14 cellular contexts compared by ENCODE assay signal in genomic region chr19:50327461-50328256, GRCh38. TPM values are rescaled to one million over a fixed set of nuclear protein-coding genes. Genes with fewer than 3 reads are reported as not detected.
DNase-seq lines count a peak whose midpoint lies in the region; ATAC-seq, FAIRE-seq and TF ChIP-seq lines count a peak whose summit lies in the region.
"Had no signal": no experiment of that assay in that cellular context is flagged by ENCODE, and none has a peak within 500 bp of the region (broad histone marks: within the 10 kb centered on the region; RNA-seq: fewer than 3 reads in every experiment).

No MANE protein-coding gene starts in this region.

- POLR2A ChIA-PET in activated CD4-positive, alpha-beta memory T cell treated with anti-CD3 and anti-CD28 coated beads for 36 hours (lab: Charles Lee), result no interaction called here
- POLR2A ChIA-PET in HepG2 (lab: Yijun Ruan, JAX), result interaction anchor here (1.5 kb wide), 1 partner anchor 52 kb away, joined by 8 read pairs; no protein-coding TSS in a partner anchor

- TF ChIP-seq POLR2A in HepG2 (IDR thresholded peaks at IDR 0.05; ENCODE audit: insufficient read depth in 1 of 2, low read depth in 2 of 2, low read length in 2 of 2), result no peak
- no peak for TF ChIP-seq POLR2A in gastroesophageal sphincter (IDR thresholded peaks at IDR 0.05)

- no peak for FAIRE-seq in HepG2 (lab: Jason Lieb, UNC)
- FAIRE-seq: islet of Langerhans had no signal

- H3K4me3 ChIP-seq in HepG2 (replicated peaks in 1 of 3; ENCODE audit: insufficient read depth in 1 of 3, low read depth in 2 of 3, low read length in 3 of 3) (peak overlapping the region; percentile 12 to 50 (median 29); a peak in 5 of 6 replicates), upper lobe of right lung (peak overlapping the region; percentile 14), gastroesophageal sphincter (peak overlapping the region in 1 of 2 donors; percentile 49)
- H3K4me3 ChIP-seq: SJSA1 had no signal

- BruUV-seq in HepG2 (replicated peaks; lab: Mats Ljungman, UMichigan), result no TSS peak

- no peak overlapping the region for H2AFZ ChIP-seq in HepG2 (ENCODE audit: low read length)

- WGBS in HepG2 (ENCODE audit: low lambda C conversion rate), result 17% methylated on average over 15 of the region's 25 CpGs
- 13 to 20% methylated on average over 12 to 14 of the region's 25 CpGs for WGBS in gastroesophageal sphincter (ENCODE audit: low coverage in 1 of 2), 2 donors

- TF ChIP-seq EP300 in HepG2 (IDR thresholded peaks at IDR 0.05; ENCODE audit: low read depth in 2 of 2, low read length in 2 of 2) (no peak), HepG2 (CRISPR knock-in tag; IDR thresholded peaks at IDR 0.05; ENCODE audit: borderline replicate concordance) (no peak), gastroesophageal sphincter (IDR thresholded peaks at IDR 0.05) (no peak)

- H3K4me1 ChIP-seq in HepG2 (ENCODE audit: insufficient read depth, low read length) (peaks cover 62% of the 10 kb centered on the region), upper lobe of right lung (peaks cover 25% of the 10 kb centered on the region), gastroesophageal sphincter (peaks cover 0 to 65% (median 25%) of the 10 kb centered on the region in 3 donors)

- H3K9me3 Mint-ChIP-seq in activated naive CD4-positive, alpha-beta T cell treated with anti-CD3 and anti-CD28 coated beads, Interleukin-2, amount 10 ng/mL, durations not matched to agents 7 days and 5 days, result peaks cover 8% of the 10 kb centered on the region
- H3K9me3 Mint-ChIP-seq in activated naive CD4-positive, alpha-beta T cell treated with anti-CD3 and anti-CD28 coated beads, Interleukin-2, amount 50 U/mL, for 72 hours, result peaks cover 0 to 9% of the 10 kb centered on the region in 2 donors
- H3K9me3 Mint-ChIP-seq in activated CD4-positive, alpha-beta memory T cell treated with anti-CD3 and anti-CD28 coated beads for 36 hours, result no peaks in the 10 kb centered on the region

- no peaks in the 10 kb centered on the region for H3K79me2 ChIP-seq in HepG2 (ENCODE audit: insufficient read depth, low read length)

- peaks cover 0 to 3% of the 10 kb centered on the region in 2 experiments; a peak in 2 of 5 replicates for H3K36me3 ChIP-seq in HepG2 (replicated peaks in 1 of 2; ENCODE audit: control insufficient read depth in 1 of 2, insufficient read depth in 2 of 2, low read length in 2 of 2)
- no peaks in the 10 kb centered on the region for H3K36me3 ChIP-seq in upper lobe of right lung
- no peaks in the 10 kb centered on the region for H3K36me3 ChIP-seq in gastroesophageal sphincter
- H3K36me3 ChIP-seq: SJSA1 had no signal

- no peak overlapping the region for H3K27ac ChIP-seq in HepG2 (ENCODE audit: extremely low read length, insufficient read depth, low read length)
- H3K27ac ChIP-seq in upper lobe of right lung, result no peak overlapping the region
- no peak overlapping the region for H3K27ac ChIP-seq in gastroesophageal sphincter
- H3K27ac ChIP-seq: SJSA1 had no signal

- intact Hi-C loops in activated CD4-positive, alpha-beta memory T cell treated with anti-CD3 and anti-CD28 coated beads for 36 hours (cut with micrococcal nuclease), result loop anchor here (2.0 to 10.0 kb wide), 4 partner anchors 35 to 650 kb away; partner anchors contain the start of genes PRMT1, VRK3 and ZNF473
- intact Hi-C loops in HepG2 (cut with micrococcal nuclease; ENCODE audit: unreplicated experiment) (loop anchor here (5.0 kb wide), 1 partner anchor 65 kb away; no protein-coding TSS in a partner anchor), upper lobe of right lung (cut with DNase I) (no loop called here)

- H3K36me3 Mint-ChIP-seq in activated naive CD4-positive, alpha-beta T cell treated with anti-CD3 and anti-CD28 coated beads, Interleukin-2, amount 10 ng/mL, durations not matched to agents 7 days and 5 days, result peaks cover 19% of the 10 kb centered on the region
- peaks cover 26 to 38% of the 10 kb centered on the region in 2 donors for H3K36me3 Mint-ChIP-seq in activated naive CD4-positive, alpha-beta T cell treated with anti-CD3 and anti-CD28 coated beads, Interleukin-2, amount 50 U/mL, for 72 hours
- H3K36me3 Mint-ChIP-seq in activated CD4-positive, alpha-beta memory T cell treated with anti-CD3 and anti-CD28 coated beads for 36 hours, result peaks cover 20% of the 10 kb centered on the region

- TF ChIP-seq RAD21 in HepG2 (CRISPR knock-in tag; IDR thresholded peaks at IDR 0.05), result no peak

- H3K4me1 Mint-ChIP-seq in activated naive CD4-positive, alpha-beta T cell treated with anti-CD3 and anti-CD28 coated beads, Interleukin-2, amount 10 ng/mL, durations not matched to agents 7 days and 5 days, result peaks cover 62% of the 10 kb centered on the region
- H3K4me1 Mint-ChIP-seq in activated CD4-positive, alpha-beta memory T cell treated with anti-CD3 and anti-CD28 coated beads for 36 hours (ENCODE audit: low read depth), result peaks cover 53% of the 10 kb centered on the region

- no peak for TF ChIP-seq CTCF in HepG2 (CRISPR knock-in tag; IDR thresholded peaks at IDR 0.05)
- no peak for TF ChIP-seq CTCF in upper lobe of right lung (IDR thresholded peaks at IDR 0.05)
- no peak for TF ChIP-seq CTCF in gastroesophageal sphincter (IDR thresholded peaks at IDR 0.05)

- peak overlapping the region; percentile 46; the same call in 1 of the 2 replicates for H3K9ac ChIP-seq in HepG2 (ENCODE audit: insufficient read depth, low read depth, low read length)

- H3K9me3 ChIP-seq in HepG2 (ENCODE audit: low read length) (no peaks in the 10 kb centered on the region), upper lobe of right lung (no peaks in the 10 kb centered on the region), gastroesophageal sphincter (no peaks in the 10 kb centered on the region)

- H3K27me3 Mint-ChIP-seq in activated naive CD4-positive, alpha-beta T cell treated with anti-CD3 and anti-CD28 coated beads, Interleukin-2, amount 10 ng/mL, durations not matched to agents 7 days and 5 days, result peaks cover 78% of the 10 kb centered on the region
- peaks cover 41% of the 10 kb centered on the region for H3K27me3 Mint-ChIP-seq in activated CD4-positive, alpha-beta memory T cell treated with anti-CD3 and anti-CD28 coated beads for 36 hours

- peak overlapping the region; percentile 58 for H3K4me3 Mint-ChIP-seq in activated naive CD4-positive, alpha-beta T cell treated with anti-CD3 and anti-CD28 coated beads, Interleukin-2, amount 10 ng/mL, durations not matched to agents 7 days and 5 days
- H3K4me3 Mint-ChIP-seq in activated CD4-positive, alpha-beta memory T cell treated with anti-CD3 and anti-CD28 coated beads for 36 hours, result peak overlapping the region; percentile 60

- H3K27ac Mint-ChIP-seq in activated naive CD4-positive, alpha-beta T cell treated with anti-CD3 and anti-CD28 coated beads, Interleukin-2, amount 10 ng/mL, durations not matched to agents 7 days and 5 days, result peak overlapping the region; percentile 1
- H3K27ac Mint-ChIP-seq in activated naive CD4-positive, alpha-beta T cell treated with anti-CD3 and anti-CD28 coated beads, Interleukin-2, amount 50 U/mL, for 72 hours, result peak overlapping the region in 1 of 2 donors; percentile 55
- H3K27ac Mint-ChIP-seq in activated CD4-positive, alpha-beta memory T cell treated with anti-CD3 and anti-CD28 coated beads for 36 hours, result peak overlapping the region; percentile 16

- in situ Hi-C loops in HepG2 (cut with HindIII; ENCODE audit: extremely low pct_ligation_motif_present, low pct_unique_long_range_greater_than_20kb), result loop anchor here (5.0 kb wide), 1 partner anchor 65 kb away; no protein-coding TSS in a partner anchor

- peaks cover 7% of the 10 kb centered on the region; the same call in 1 of the 2 replicates for H4K20me1 ChIP-seq in HepG2 (ENCODE audit: insufficient read depth, low read length)

- no peaks in the 10 kb centered on the region for H3K27me3 ChIP-seq in HepG2 (ENCODE audit: control insufficient read depth in 1 of 2, insufficient read depth in 2 of 2, low read length in 2 of 2)
- peaks cover 10% of the 10 kb centered on the region for H3K27me3 ChIP-seq in upper lobe of right lung
- H3K27me3 ChIP-seq in gastroesophageal sphincter, result peaks cover 74% of the 10 kb centered on the region

- H3K4me2 ChIP-seq in HepG2 (ENCODE audit: low read depth, low read length), result peak overlapping the region; percentile 77

- CTCF ChIA-PET in activated naive CD4-positive, alpha-beta T cell treated with anti-CD3 and anti-CD28 coated beads, Interleukin-2, amount 10 ng/mL, durations not matched to agents 7 days and 5 days (lab: Charles Lee), result interaction anchor here (0.7 to 1.4 kb wide), 4 partner anchors 11 to 91 kb away, joined by 3 to 4 read pairs (median 4); no protein-coding TSS in a partner anchor
- CTCF ChIA-PET in activated CD4-positive, alpha-beta memory T cell treated with anti-CD3 and anti-CD28 coated beads for 36 hours (lab: Charles Lee), result interaction anchor here (0.7 to 1.9 kb wide), 8 partner anchors 13 to 180 kb away, joined by 3 to 11 read pairs (median 6); no protein-coding TSS in a partner anchor
- CTCF ChIA-PET in HepG2 (lab: Yijun Ruan, JAX; ENCODE audit: low intra/inter-chr PET ratio, low total read pairs), result no interaction called here

- DNase-seq in activated naive CD4-positive, alpha-beta T cell treated with anti-CD3 and anti-CD28 coated beads, Interleukin-2, amount 10 ng/mL, durations not matched to agents 7 days and 5 days, result no peak
- no peak for DNase-seq in activated naive CD4-positive, alpha-beta T cell treated with anti-CD3 and anti-CD28 coated beads, Interleukin-2, amount 50 U/mL, for 72 hours (ENCODE audit: low spot score in 2 of 2)
- DNase-seq in activated CD4-positive, alpha-beta memory T cell treated with anti-CD3 and anti-CD28 coated beads for 36 hours, result no peak
- DNase-seq in HepG2 (ENCODE audit: low spot score) (no peak), upper lobe of right lung (peak; percentile 51), HPDE6-E6E7 (ENCODE audit: extremely low spot score) (no peak)
- DNase-seq: MM.1S had no signal

- ATAC-seq in activated naive CD4-positive, alpha-beta T cell treated with anti-CD3 and anti-CD28 coated beads, Interleukin-2, amount 50 U/mL, for 72 hours, result no peak
- ATAC-seq in HepG2, result no peak
- no peak for ATAC-seq in upper lobe of right lung
- ATAC-seq in gastroesophageal sphincter, result no peak
- ATAC-seq in GM21447 (IDR thresholded peaks at IDR 0.05; ENCODE audit: unreplicated experiment), result no peak
- ATAC-seq: esophagus mucosa had no signal

RNA-seq across cellular contexts. Expression of gene KCNC3, which starts 1.5 kb away (rescaled TPM):
- 10 to 100 TPM in 1 of 2 donors, 1 to 10 TPM in 1; 5.1 to 24.1 TPM for total RNA-seq in activated naive CD4-positive, alpha-beta T cell treated with anti-CD3 and anti-CD28 coated beads, Interleukin-2, amount 50 U/mL, for 72 hours
- total RNA-seq in activated CD4-positive, alpha-beta memory T cell treated with anti-CD3 and anti-CD28 coated beads for 36 hours, result 1 to 10 TPM; 5.4 to 6.2 TPM
- total RNA-seq in HepG2 (2016; rRNA removed; fragmentation: Illumina TruSeq; extraction: Trizol) (0.24 and 0.29 TPM in 2 replicates), upper lobe of right lung (12.8 TPM), gastroesophageal sphincter (under 1 TPM in 3 of 4 donors, not detected in 1; 0.16 to 0.67 (median 0.58) TPM)
- total RNA-seq in HepG2 (2016; cell fraction: cytosol; rRNA removed; fragmentation: Illumina TruSeq; extraction: Trizol; ENCODE audit: low read depth), result 0.09 and 0.20 TPM in 2 replicates
- total RNA-seq in HepG2 (2016; cell fraction: insoluble cytoplasmic fraction; rRNA removed; fragmentation: Illumina TruSeq; extraction: Trizol), result 0.10 and 0.35 TPM in 2 replicates
- 0.34 TPM in 2 replicates for total RNA-seq in HepG2 (2016; cell fraction: membrane; rRNA removed; fragmentation: Illumina TruSeq; extraction: Trizol)
- 0.66 and 0.81 TPM in 2 replicates for total RNA-seq in HepG2 (2016; cell fraction: nucleus; rRNA removed; fragmentation: Illumina TruSeq; extraction: Trizol)
- 1.6 and 1.7 TPM in 2 replicates for polyA plus RNA-seq in HepG2 (2011; rRNA removed)
- 0.29 and 0.46 TPM in 2 replicates for polyA plus RNA-seq in HepG2 (2011; cell fraction: cytosol; rRNA removed)
- polyA plus RNA-seq in HepG2 (2011; cell fraction: nucleus; rRNA removed), result 13.3 and 15.9 TPM in 2 replicates
- 2.6 and 3.4 TPM in 2 replicates for polyA plus RNA-seq in HepG2 (2012)
- polyA plus RNA-seq in HepG2 (2016; cell fraction: cytosol; fragmentation: Illumina TruSeq; extraction: Trizol; ENCODE audit: low read depth), result 0.17 and 0.27 TPM in 2 replicates
- polyA plus RNA-seq in HepG2 (2016; cell fraction: insoluble cytoplasmic fraction; fragmentation: Illumina TruSeq; extraction: Trizol; ENCODE audit: low read depth), result 1.1 and 1.3 TPM in 2 replicates
- 0.78 and 1.2 TPM in 2 replicates for polyA plus RNA-seq in HepG2 (2016; cell fraction: membrane; fragmentation: Illumina TruSeq; extraction: Trizol; ENCODE audit: low read depth)
- 9.8 and 11.7 TPM in 2 replicates for polyA plus RNA-seq in HepG2 (2016; cell fraction: nucleus; fragmentation: Illumina TruSeq; extraction: Trizol; ENCODE audit: insufficient read depth, low read depth)
- 4.0 TPM in 1 of 2 replicates, not detected in the other for polyA minus RNA-seq in HepG2 (2011; rRNA and poly(A)+ RNA removed; ENCODE audit: low replicate concordance)
- 0.62 and 0.79 TPM in 2 replicates for polyA minus RNA-seq in HepG2 (2011; cell fraction: cytosol; rRNA and poly(A)+ RNA removed)
- polyA minus RNA-seq in HepG2 (2011; cell fraction: nucleus; rRNA and poly(A)+ RNA removed), result 4.2 and 4.6 TPM in 2 replicates
- total RNA-seq: myocyte, SJSA1 had no signal

RNA-seq across cellular contexts. Expression of gene NAPSA, which starts 37.8 kb away (rescaled TPM):
- total RNA-seq in activated naive CD4-positive, alpha-beta T cell treated with anti-CD3 and anti-CD28 coated beads, Interleukin-2, amount 50 U/mL, for 72 hours, result 100 to 1,000 TPM in 1 of 2 donors, 10 to 100 TPM in 1; 90.8 to 166 TPM
- total RNA-seq in activated CD4-positive, alpha-beta memory T cell treated with anti-CD3 and anti-CD28 coated beads for 36 hours, result 10 to 100 TPM; 88.8 to 99.8 TPM
- total RNA-seq in HepG2 (2016; rRNA removed; fragmentation: Illumina TruSeq; extraction: Trizol), result not detected in 2 replicates
- not detected in 2 replicates for total RNA-seq in HepG2 (2016; cell fraction: cytosol; rRNA removed; fragmentation: Illumina TruSeq; extraction: Trizol; ENCODE audit: low read depth)
- not detected in 2 replicates for total RNA-seq in HepG2 (2016; cell fraction: insoluble cytoplasmic fraction; rRNA removed; fragmentation: Illumina TruSeq; extraction: Trizol)
- not detected in 2 replicates for total RNA-seq in HepG2 (2016; cell fraction: membrane; rRNA removed; fragmentation: Illumina TruSeq; extraction: Trizol)
- total RNA-seq in HepG2 (2016; cell fraction: nucleus; rRNA removed; fragmentation: Illumina TruSeq; extraction: Trizol), result not detected in 2 replicates
- polyA plus RNA-seq in HepG2 (2011; rRNA removed), result not detected in 2 replicates
- not detected in 2 replicates for polyA plus RNA-seq in HepG2 (2011; cell fraction: cytosol; rRNA removed)
- 0.10 and 0.14 TPM in 2 replicates for polyA plus RNA-seq in HepG2 (2011; cell fraction: nucleus; rRNA removed)
- polyA plus RNA-seq in HepG2 (2012), result 0.05 and 0.16 TPM in 2 replicates
- not detected in 2 replicates for polyA plus RNA-seq in HepG2 (2016; cell fraction: cytosol; fragmentation: Illumina TruSeq; extraction: Trizol; ENCODE audit: low read depth)
- not detected in 2 replicates for polyA plus RNA-seq in HepG2 (2016; cell fraction: insoluble cytoplasmic fraction; fragmentation: Illumina TruSeq; extraction: Trizol; ENCODE audit: low read depth)
- polyA plus RNA-seq in HepG2 (2016; cell fraction: membrane; fragmentation: Illumina TruSeq; extraction: Trizol; ENCODE audit: low read depth), result not detected in 2 replicates
- not detected in 2 replicates for polyA plus RNA-seq in HepG2 (2016; cell fraction: nucleus; fragmentation: Illumina TruSeq; extraction: Trizol; ENCODE audit: insufficient read depth, low read depth)
- not detected in 2 replicates for polyA minus RNA-seq in HepG2 (2011; rRNA and poly(A)+ RNA removed; ENCODE audit: low replicate concordance)
- not detected in 2 replicates for polyA minus RNA-seq in HepG2 (2011; cell fraction: cytosol; rRNA and poly(A)+ RNA removed)
- not detected in 2 replicates for polyA minus RNA-seq in HepG2 (2011; cell fraction: nucleus; rRNA and poly(A)+ RNA removed)
- 1,895 TPM for total RNA-seq in upper lobe of right lung
- 1 to 10 TPM in 1 of 4 donors, not detected in 3; 1.0 TPM for total RNA-seq in gastroesophageal sphincter
- total RNA-seq: NCI-H460, SJSA1 had no signal

RNA-seq across cellular contexts. Expression of gene NR1H2, which starts 48.6 kb away (rescaled TPM):
- 10 to 100 TPM; 51.1 to 61.2 TPM for total RNA-seq in activated naive CD4-positive, alpha-beta T cell treated with anti-CD3 and anti-CD28 coated beads, Interleukin-2, amount 50 U/mL, for 72 hours
- total RNA-seq in activated CD4-positive, alpha-beta memory T cell treated with anti-CD3 and anti-CD28 coated beads for 36 hours, result 10 to 100 TPM; 73.9 to 75.6 TPM
- total RNA-seq in HepG2 (2016; rRNA removed; fragmentation: Illumina TruSeq; extraction: Trizol) (11.7 and 13.5 TPM in 2 replicates), upper lobe of right lung (101 TPM), gastroesophageal sphincter (100 to 1,000 TPM; 138 to 191 (median 145) TPM)
- 1.7 and 2.8 TPM in 2 replicates for total RNA-seq in HepG2 (2016; cell fraction: cytosol; rRNA removed; fragmentation: Illumina TruSeq; extraction: Trizol; ENCODE audit: low read depth)
- 11.7 and 13.1 TPM in 2 replicates for total RNA-seq in HepG2 (2016; cell fraction: insoluble cytoplasmic fraction; rRNA removed; fragmentation: Illumina TruSeq; extraction: Trizol)
- total RNA-seq in HepG2 (2016; cell fraction: membrane; rRNA removed; fragmentation: Illumina TruSeq; extraction: Trizol), result 5.8 and 8.2 TPM in 2 replicates
- 7.5 and 8.1 TPM in 2 replicates for total RNA-seq in HepG2 (2016; cell fraction: nucleus; rRNA removed; fragmentation: Illumina TruSeq; extraction: Trizol)
- polyA plus RNA-seq in HepG2 (2011; rRNA removed), result 10.3 and 15.9 TPM in 2 replicates
- polyA plus RNA-seq in HepG2 (2011; cell fraction: cytosol; rRNA removed), result 10.6 and 16.6 TPM in 2 replicates
- 35.4 and 44.9 TPM in 2 replicates for polyA plus RNA-seq in HepG2 (2011; cell fraction: nucleus; rRNA removed)
- polyA plus RNA-seq in HepG2 (2012), result 8.7 and 11.8 TPM in 2 replicates
- polyA plus RNA-seq in HepG2 (2016; cell fraction: cytosol; fragmentation: Illumina TruSeq; extraction: Trizol; ENCODE audit: low read depth), result 1.6 and 2.2 TPM in 2 replicates
- 12.2 and 13.2 TPM in 2 replicates for polyA plus RNA-seq in HepG2 (2016; cell fraction: insoluble cytoplasmic fraction; fragmentation: Illumina TruSeq; extraction: Trizol; ENCODE audit: low read depth)
- polyA plus RNA-seq in HepG2 (2016; cell fraction: membrane; fragmentation: Illumina TruSeq; extraction: Trizol; ENCODE audit: low read depth), result 4.7 and 5.2 TPM in 2 replicates
- 17.3 and 19.8 TPM in 2 replicates for polyA plus RNA-seq in HepG2 (2016; cell fraction: nucleus; fragmentation: Illumina TruSeq; extraction: Trizol; ENCODE audit: insufficient read depth, low read depth)
- polyA minus RNA-seq in HepG2 (2011; rRNA and poly(A)+ RNA removed; ENCODE audit: low replicate concordance), result 20.5 and 64.7 TPM in 2 replicates
- 7.3 and 8.6 TPM in 2 replicates for polyA minus RNA-seq in HepG2 (2011; cell fraction: cytosol; rRNA and poly(A)+ RNA removed)
- polyA minus RNA-seq in HepG2 (2011; cell fraction: nucleus; rRNA and poly(A)+ RNA removed), result 14.4 and 16.1 TPM in 2 replicates

RNA-seq across cellular contexts. Expression of gene POLD1, which starts 56.5 kb away (rescaled TPM):
- total RNA-seq in activated naive CD4-positive, alpha-beta T cell treated with anti-CD3 and anti-CD28 coated beads, Interleukin-2, amount 50 U/mL, for 72 hours, result 100 to 1,000 TPM; 183 to 254 TPM
- 100 to 1,000 TPM; 190 to 191 TPM for total RNA-seq in activated CD4-positive, alpha-beta memory T cell treated with anti-CD3 and anti-CD28 coated beads for 36 hours
- total RNA-seq in HepG2 (2016; rRNA removed; fragmentation: Illumina TruSeq; extraction: Trizol) (39.5 and 54.0 TPM in 2 replicates), upper lobe of right lung (34.4 TPM), gastroesophageal sphincter (10 to 100 TPM in 2 of 4 donors, 1 to 10 TPM in 2; 7.2 to 13.7 (median 10.3) TPM)
- total RNA-seq in HepG2 (2016; cell fraction: cytosol; rRNA removed; fragmentation: Illumina TruSeq; extraction: Trizol; ENCODE audit: low read depth), result 15.4 and 20.6 TPM in 2 replicates
- total RNA-seq in HepG2 (2016; cell fraction: insoluble cytoplasmic fraction; rRNA removed; fragmentation: Illumina TruSeq; extraction: Trizol), result 36.3 and 68.3 TPM in 2 replicates
- total RNA-seq in HepG2 (2016; cell fraction: membrane; rRNA removed; fragmentation: Illumina TruSeq; extraction: Trizol), result 13.4 and 21.6 TPM in 2 replicates
- total RNA-seq in HepG2 (2016; cell fraction: nucleus; rRNA removed; fragmentation: Illumina TruSeq; extraction: Trizol), result 45.6 and 51.7 TPM in 2 replicates
- polyA plus RNA-seq in HepG2 (2011; rRNA removed), result 17.4 and 18.6 TPM in 2 replicates
- polyA plus RNA-seq in HepG2 (2011; cell fraction: cytosol; rRNA removed), result 8.8 and 21.4 TPM in 2 replicates
- 130 and 225 TPM in 2 replicates for polyA plus RNA-seq in HepG2 (2011; cell fraction: nucleus; rRNA removed)
- polyA plus RNA-seq in HepG2 (2012), result 15.4 and 19.9 TPM in 2 replicates
- 6.4 and 7.1 TPM in 2 replicates for polyA plus RNA-seq in HepG2 (2016; cell fraction: cytosol; fragmentation: Illumina TruSeq; extraction: Trizol; ENCODE audit: low read depth)
- polyA plus RNA-seq in HepG2 (2016; cell fraction: insoluble cytoplasmic fraction; fragmentation: Illumina TruSeq; extraction: Trizol; ENCODE audit: low read depth), result 26.1 and 31.2 TPM in 2 replicates
- 9.7 and 12.0 TPM in 2 replicates for polyA plus RNA-seq in HepG2 (2016; cell fraction: membrane; fragmentation: Illumina TruSeq; extraction: Trizol; ENCODE audit: low read depth)
- 109 and 111 TPM in 2 replicates for polyA plus RNA-seq in HepG2 (2016; cell fraction: nucleus; fragmentation: Illumina TruSeq; extraction: Trizol; ENCODE audit: insufficient read depth, low read depth)
- polyA minus RNA-seq in HepG2 (2011; rRNA and poly(A)+ RNA removed; ENCODE audit: low replicate concordance), result 74.3 and 134 TPM in 2 replicates
- polyA minus RNA-seq in HepG2 (2011; cell fraction: cytosol; rRNA and poly(A)+ RNA removed), result 24.6 and 41.4 TPM in 2 replicates
- 12.1 and 19.6 TPM in 2 replicates for polyA minus RNA-seq in HepG2 (2011; cell fraction: nucleus; rRNA and poly(A)+ RNA removed)

Comparison
In these comparisons a context has a peak if more than half of its experiments do, and no peak if none do; other contexts are left out.
1. RNA of gene NAPSA, which starts 37.8 kb away (total RNA-seq): 1,895 TPM in upper lobe of right lung (single experiment), 90.8 to 166 TPM in activated naive CD4-positive, alpha-beta T cell treated with anti-CD3 and anti-CD28 coated beads, Interleukin-2, amount 50 U/mL, for 72 hours and 88.8 to 99.8 TPM in activated CD4-positive, alpha-beta memory T cell treated with anti-CD3 and anti-CD28 coated beads for 36 hours; 1.0 TPM in gastroesophageal sphincter and not detected in HepG2; every median in the first group is over 10 times any median in the second.